Comparison of ENCODE assay signal across 2 cellular contexts in the genomic region with DNA sequence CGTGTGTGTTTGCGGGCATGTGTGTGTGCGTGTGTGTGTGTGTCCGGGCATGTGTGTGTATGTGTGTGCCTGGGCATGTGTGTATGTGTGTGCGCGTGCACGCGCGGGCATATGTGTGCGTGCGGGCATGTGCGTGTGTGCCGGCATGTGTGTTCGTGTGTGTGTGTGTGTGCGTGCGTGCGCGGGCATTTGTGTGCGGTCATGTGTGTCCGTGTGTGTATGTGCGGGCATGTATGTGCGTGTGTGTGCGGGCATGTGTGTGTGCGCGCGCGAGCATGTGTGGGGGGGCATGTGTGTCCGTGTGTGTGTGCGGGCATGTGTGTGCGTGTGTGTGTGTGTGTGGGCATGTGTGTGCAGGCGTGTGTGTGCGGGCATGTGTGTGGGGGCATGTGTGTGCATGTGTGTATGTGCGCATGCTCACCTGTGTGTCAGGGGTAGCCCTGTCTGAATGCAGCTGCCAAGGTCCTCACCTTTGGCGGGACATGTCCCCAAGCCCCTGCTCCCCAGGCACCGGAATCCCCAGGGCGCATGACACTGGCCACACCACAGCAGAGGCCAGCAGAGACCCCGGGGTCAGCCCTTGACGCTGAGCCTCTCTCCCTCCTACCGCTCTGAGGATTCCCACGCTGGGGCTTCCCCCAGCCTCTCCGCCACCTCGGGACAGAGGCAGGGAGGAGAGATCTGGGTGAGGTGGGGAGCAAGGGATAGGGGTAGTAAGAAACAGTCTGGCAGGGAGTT.
TF ChIP-seq lines count a peak whose summit lies in the region.

No MANE protein-coding gene starts in this region.

TF ChIP-seq in HEK293, 187 proteins besides CTCF, POLR2A, EP300 and RAD21 (continues in another document):
- TF ChIP-seq PRDM4 (tag by site-specific recombination; IDR thresholded peaks at IDR 0.05) (no peak), ZNF704 (tag by site-specific recombination; IDR thresholded peaks at IDR 0.05) (no peak), ZNF791 (tag by site-specific recombination; IDR thresholded peaks at IDR 0.05) (no peak), SP2 (tag by site-specific recombination; IDR thresholded peaks at IDR 0.05) (no peak), PRDM10 (tag by site-specific recombination; IDR thresholded peaks at IDR 0.05) (no peak), EGR2 (tag by site-specific recombination; IDR thresholded peaks at IDR 0.05; ENCODE audit: low read depth) (0 out of 2 replicates have a peak, but pooled peaks have one; percentile 28), SETDB1 (IDR thresholded peaks at IDR 0.05; ENCODE audit: insufficient read length, low read length) (no peak), ZNF138 (tag by site-specific recombination; IDR thresholded peaks at IDR 0.05; ENCODE audit: borderline replicate concordance) (no peak), ZNF548 (tag by site-specific recombination; IDR thresholded peaks at IDR 0.05) (no peak), FEZF1 (tag by site-specific recombination; IDR thresholded peaks at IDR 0.05) (no peak), ZFP3 (tag by site-specific recombination; IDR thresholded peaks at IDR 0.05; ENCODE audit: low read depth) (no peak), OSR2 (tag by site-specific recombination; IDR thresholded peaks at IDR 0.05) (no peak), ZNF521 (tag by site-specific recombination; IDR thresholded peaks at IDR 0.05) (no peak), YY1 (tag by site-specific recombination; IDR thresholded peaks at IDR 0.05) (no peak)
- TF ChIP-seq, protein P1, sequence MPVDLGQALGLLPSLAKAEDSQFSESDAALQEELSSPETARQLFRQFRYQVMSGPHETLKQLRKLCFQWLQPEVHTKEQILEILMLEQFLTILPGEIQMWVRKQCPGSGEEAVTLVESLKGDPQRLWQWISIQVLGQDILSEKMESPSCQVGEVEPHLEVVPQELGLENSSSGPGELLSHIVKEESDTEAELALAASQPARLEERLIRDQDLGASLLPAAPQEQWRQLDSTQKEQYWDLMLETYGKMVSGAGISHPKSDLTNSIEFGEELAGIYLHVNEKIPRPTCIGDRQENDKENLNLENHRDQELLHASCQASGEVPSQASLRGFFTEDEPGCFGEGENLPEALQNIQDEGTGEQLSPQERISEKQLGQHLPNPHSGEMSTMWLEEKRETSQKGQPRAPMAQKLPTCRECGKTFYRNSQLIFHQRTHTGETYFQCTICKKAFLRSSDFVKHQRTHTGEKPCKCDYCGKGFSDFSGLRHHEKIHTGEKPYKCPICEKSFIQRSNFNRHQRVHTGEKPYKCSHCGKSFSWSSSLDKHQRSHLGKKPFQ (tag by site-specific recombination; IDR thresholded peaks at IDR 0.05) = 0 out of 2 replicates have a peak, but pooled peaks have one; percentile 27

TF ChIP-seq in K562, 482 proteins besides CTCF, POLR2A, EP300 and RAD21 (continued from another document):
- TF ChIP-seq, protein P2, sequence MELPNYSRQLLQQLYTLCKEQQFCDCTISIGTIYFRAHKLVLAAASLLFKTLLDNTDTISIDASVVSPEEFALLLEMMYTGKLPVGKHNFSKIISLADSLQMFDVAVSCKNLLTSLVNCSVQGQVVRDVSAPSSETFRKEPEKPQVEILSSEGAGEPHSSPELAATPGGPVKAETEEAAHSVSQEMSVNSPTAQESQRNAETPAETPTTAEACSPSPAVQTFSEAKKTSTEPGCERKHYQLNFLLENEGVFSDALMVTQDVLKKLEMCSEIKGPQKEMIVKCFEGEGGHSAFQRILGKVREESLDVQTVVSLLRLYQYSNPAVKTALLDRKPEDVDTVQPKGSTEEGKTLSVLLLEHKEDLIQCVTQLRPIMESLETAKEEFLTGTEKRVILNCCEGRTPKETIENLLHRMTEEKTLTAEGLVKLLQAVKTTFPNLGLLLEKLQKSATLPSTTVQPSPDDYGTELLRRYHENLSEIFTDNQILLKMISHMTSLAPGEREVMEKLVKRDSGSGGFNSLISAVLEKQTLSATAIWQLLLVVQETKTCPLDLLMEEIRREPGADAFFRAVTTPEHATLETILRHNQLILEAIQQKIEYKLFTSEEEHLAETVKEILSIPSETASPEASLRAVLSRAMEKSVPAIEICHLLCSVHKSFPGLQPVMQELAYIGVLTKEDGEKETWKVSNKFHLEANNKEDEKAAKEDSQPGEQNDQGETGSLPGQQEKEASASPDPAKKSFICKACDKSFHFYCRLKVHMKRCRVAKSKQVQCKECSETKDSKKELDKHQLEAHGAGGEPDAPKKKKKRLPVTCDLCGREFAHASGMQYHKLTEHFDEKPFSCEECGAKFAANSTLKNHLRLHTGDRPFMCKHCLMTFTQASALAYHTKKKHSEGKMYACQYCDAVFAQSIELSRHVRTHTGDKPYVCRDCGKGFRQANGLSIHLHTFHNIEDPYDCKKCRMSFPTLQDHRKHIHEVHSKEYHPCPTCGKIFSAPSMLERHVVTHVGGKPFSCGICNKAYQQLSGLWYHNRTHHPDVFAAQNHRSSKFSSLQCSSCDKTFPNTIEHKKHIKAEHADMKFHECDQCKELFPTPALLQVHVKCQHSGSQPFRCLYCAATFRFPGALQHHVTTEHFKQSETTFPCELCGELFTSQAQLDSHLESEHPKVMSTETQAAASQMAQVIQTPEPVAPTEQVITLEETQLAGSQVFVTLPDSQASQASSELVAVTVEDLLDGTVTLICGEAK (IDR thresholded peaks at IDR 0.05) = no peak
- TF ChIP-seq, protein P2 (CRISPR knock-in tag; IDR thresholded peaks at IDR 0.05) = 0 out of 2 replicates have a peak, but pooled peaks have one; percentile 16
- TF ChIP-seq ZC3H4 (CRISPR knock-in tag; IDR thresholded peaks at IDR 0.05; ENCODE audit: borderline replicate concordance) (peak; percentile 44), PHF20 (IDR thresholded peaks at IDR 0.05; ENCODE audit: partially characterized antibody) (peak; percentile 62), ZBTB33 (CRISPR knock-in tag; IDR thresholded peaks at IDR 0.05) (peak; percentile 58; the same call in 1 of the 2 replicates), HDAC1 (IDR thresholded peaks at IDR 0.05) (0 out of 4 replicates have a peak, but pooled peaks of 1 of the 2 experiments have one; percentile 17), MAX (CRISPR knock-in tag; IDR thresholded peaks at IDR 0.05) (peak; percentile 13; the same call in 1 of the 2 replicates), CHD4 (IDR thresholded peaks at IDR 0.05; ENCODE audit: insufficient read depth, insufficient replicate concordance, low read depth, low read length, poor library complexity, severe bottlenecking) (no peak), SRSF7 (optimal IDR thresholded peaks at IDR 0.05; ENCODE audit: low read depth, low read length) (peak; percentile 76)
- TF ChIP-seq, protein P3, sequence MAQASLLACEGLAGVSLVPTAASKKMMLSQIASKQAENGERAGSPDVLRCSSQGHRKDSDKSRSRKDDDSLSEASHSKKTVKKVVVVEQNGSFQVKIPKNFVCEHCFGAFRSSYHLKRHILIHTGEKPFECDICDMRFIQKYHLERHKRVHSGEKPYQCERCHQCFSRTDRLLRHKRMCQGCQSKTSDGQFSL (CRISPR knock-in tag; IDR thresholded peaks at IDR 0.05) = peak; percentile 71
- TF ChIP-seq, protein P3 (tag; IDR thresholded peaks at IDR 0.05) = no peak
